In genomic region chr2:127985026-127985734, GRCh38 we compare ENCODE assay signal across 1 cellular context.
TF ChIP-seq lines count a peak whose summit lies in the region.

No MANE protein-coding gene starts in this region.

TF ChIP-seq in HepG2, 621 proteins besides CTCF, POLR2A, EP300 and RAD21 (continued from another document and continues in another):
- TF ChIP-seq ZHX1 (CRISPR knock-in tag; IDR thresholded peaks at IDR 0.05; ENCODE audit: low read depth): 0 out of 2 replicates have a peak, but pooled peaks have one; percentile 35
- no peak for TF ChIP-seq ZNF589 (CRISPR knock-in tag; conservative IDR thresholded peaks at IDR 0.05)
- no peak; the same call in 1 of the 2 replicates for TF ChIP-seq MLX (CRISPR knock-in tag; IDR thresholded peaks at IDR 0.05)
- peak; percentile 66; the same call in 1 of the 2 replicates for TF ChIP-seq MIXL1 (CRISPR knock-in tag; IDR thresholded peaks at IDR 0.05)
- peak; percentile 16; the same call in 1 of the 2 replicates for TF ChIP-seq FOXP4 (CRISPR knock-in tag; IDR thresholded peaks at IDR 0.05)
- no peak for TF ChIP-seq ZNF558 (CRISPR knock-in tag; IDR thresholded peaks at IDR 0.05; ENCODE audit: borderline replicate concordance)
- peak; percentile 35 for TF ChIP-seq NR2F6 (IDR thresholded peaks at IDR 0.05)
- TF ChIP-seq NR2F6 (CRISPR knock-in tag; IDR thresholded peaks at IDR 0.05): peak; percentile 53; the same call in 1 of the 2 replicates
- no peak for TF ChIP-seq ZNF740 (CRISPR knock-in tag; IDR thresholded peaks at IDR 0.05)
- no peak for TF ChIP-seq AKAP8 (CRISPR knock-in tag; IDR thresholded peaks at IDR 0.05)
- TF ChIP-seq NCOA2 (CRISPR knock-in tag; IDR thresholded peaks at IDR 0.05): 0 out of 2 replicates have a peak, but pooled peaks have one; percentile 10
- TF ChIP-seq SAP130 (CRISPR knock-in tag; IDR thresholded peaks at IDR 0.05; ENCODE audit: low read depth): peak; percentile 77
- peak; percentile 84 for TF ChIP-seq TEAD3 (CRISPR knock-in tag; optimal IDR thresholded peaks at IDR 0.05; ENCODE audit: borderline replicate concordance)
- no peak for TF ChIP-seq MTA3 (CRISPR knock-in tag; IDR thresholded peaks at IDR 0.05)
- peak; percentile 32; the same call in 1 of the 2 replicates for TF ChIP-seq FOXA3 (CRISPR knock-in tag; IDR thresholded peaks at IDR 0.05)
- TF ChIP-seq DMAP1 (CRISPR knock-in tag; IDR thresholded peaks at IDR 0.05): 0 out of 2 replicates have a peak, but pooled peaks have one; percentile 16
- TF ChIP-seq SKI (IDR thresholded peaks at IDR 0.05; ENCODE audit: partially characterized antibody): peak; percentile 48
- TF ChIP-seq KIAA2018 (CRISPR knock-in tag; IDR thresholded peaks at IDR 0.05; ENCODE audit: borderline replicate concordance): no peak
- peak; percentile 65; the same call in 1 of the 2 replicates for TF ChIP-seq TCF7 (IDR thresholded peaks at IDR 0.05; ENCODE audit: low read depth)
- TF ChIP-seq THAP7 (CRISPR knock-in tag; IDR thresholded peaks at IDR 0.05): 0 out of 2 replicates have a peak, but pooled peaks have one; percentile 13
- TF ChIP-seq ZNF784 (CRISPR knock-in tag; IDR thresholded peaks at IDR 0.05; ENCODE audit: borderline replicate concordance): no peak
- no peak for TF ChIP-seq MYPOP (CRISPR knock-in tag; IDR thresholded peaks at IDR 0.05)
- peak; percentile 37 for TF ChIP-seq RARA (CRISPR knock-in tag; IDR thresholded peaks at IDR 0.05)
- peak; percentile 30; the same call in 1 of the 2 replicates for TF ChIP-seq GMEB1 (CRISPR knock-in tag; IDR thresholded peaks at IDR 0.05; ENCODE audit: borderline replicate concordance)
- TF ChIP-seq HOMEZ (CRISPR knock-in tag; IDR thresholded peaks at IDR 0.05; ENCODE audit: low read depth): 0 out of 2 replicates have a peak, but pooled peaks have one; percentile 20
- peak; percentile 23; the same call in 1 of the 2 replicates for TF ChIP-seq SOX5 (CRISPR knock-in tag; IDR thresholded peaks at IDR 0.05; ENCODE audit: borderline replicate concordance)
- no peak for TF ChIP-seq SOX13 (IDR thresholded peaks at IDR 0.05)
- TF ChIP-seq SOX13 (CRISPR knock-in tag; conservative IDR thresholded peaks at IDR 0.05 in 1 of 2, IDR thresholded peaks at IDR 0.05 in 1 of 2): peak in 1 of 2 experiments; percentile 49; a peak in 1 of 4 replicates
- TF ChIP-seq ZNF792 (CRISPR knock-in tag; IDR thresholded peaks at IDR 0.05): peak; percentile 66; the same call in 1 of the 2 replicates
- TF ChIP-seq ZNF138 (CRISPR knock-in tag; IDR thresholded peaks at IDR 0.05; ENCODE audit: low read depth): no peak
- TF ChIP-seq ETV6 (CRISPR knock-in tag; conservative IDR thresholded peaks at IDR 0.05): no peak
- no peak for TF ChIP-seq ZSCAN5A (CRISPR knock-in tag; IDR thresholded peaks at IDR 0.05; ENCODE audit: borderline replicate concordance)
- TF ChIP-seq SRF (IDR thresholded peaks at IDR 0.05; ENCODE audit: low read depth, low read length): peak; percentile 49
